ENCODE assay signal across 15 cellular contexts in genomic region chr20:59948212-59948611, GRCh38. TPM values are rescaled to one million over a fixed set of nuclear protein-coding genes. Genes with fewer than 3 reads are reported as not detected.
DNase-seq lines count a peak whose midpoint lies in the region; ATAC-seq lines count a peak whose summit lies in the region.
"Had no signal": no experiment of that assay in that cellular context is flagged by ENCODE, and none has a peak within 500 bp of the region (broad histone marks: within the 10 kb centered on the region; RNA-seq: fewer than 3 reads in every experiment).

No MANE protein-coding gene starts in this region.

- no peak for ATAC-seq in CD4-positive, CD25-positive, alpha-beta regulatory T cell (ENCODE audit: low read depth in 2 of 2)
- no peak for ATAC-seq in GM21447 (IDR thresholded peaks at IDR 0.05; ENCODE audit: unreplicated experiment)

- H3K4me3 ChIP-seq in CD4-positive, CD25-positive, alpha-beta regulatory T cell (ENCODE audit: low read depth, low read length), result peak overlapping the region; percentile 75
- no peak overlapping the region for H3K4me3 ChIP-seq in SK-N-MC
- H3K4me3 ChIP-seq in SJCRH30, result no peak overlapping the region
- H3K4me3 ChIP-seq: lung, transverse colon had no signal

- H3K9me3 ChIP-seq in CD4-positive, CD25-positive, alpha-beta regulatory T cell (ENCODE audit: control insufficient read depth in 2 of 2, low read length in 2 of 2), result no peaks in the 10 kb centered on the region
- H3K9me3 ChIP-seq in SK-N-MC (ENCODE audit: low read depth, low read length) (no peaks in the 10 kb centered on the region), SJCRH30 (replicated peaks) (no peaks in the 10 kb centered on the region)
- H3K9me3 ChIP-seq: transverse colon had no signal

- DNase-seq in AML-193 (lab: John Stamatoyannopoulos, UW) (peak; percentile 12 to 19), SK-N-MC (ENCODE audit: low read depth, low spot score) (no peak), epithelial cell of prostate (ENCODE audit: low read depth, low spot score) (no peak), SJCRH30 (no peak), DMS 273 treated with DMSO at 0.1 percent for 48 hours (lab: John Stamatoyannopoulos, UW) (no peak), NCI-H1436 treated with DMSO at 0.1 percent for 48 hours (lab: John Stamatoyannopoulos, UW) (no peak)
- DNase-seq in CD4-positive, CD25-positive, alpha-beta regulatory T cell, result no peak
- DNase-seq: activated gamma-delta T cell treated with Interleukin-2 at 50 U/mL for 16 hours; stimulated activated CD4-positive, alpha-beta T cell treated with anti-CD3 and anti-CD28 coated beads, Interleukin-1b, Interleukin-23, amount 100 ng/mL, for 48 hours; SW 1271; transverse colon had no signal

- peak overlapping the region; percentile 33 for H3K9ac ChIP-seq in SK-N-MC (ENCODE audit: insufficient read length)

- peaks cover 4% of the 10 kb centered on the region for H3K4me1 ChIP-seq in CD4-positive, CD25-positive, alpha-beta regulatory T cell (ENCODE audit: control insufficient read depth, insufficient read depth, low read length, poor library complexity, severe bottlenecking)
- no peaks in the 10 kb centered on the region for H3K4me1 ChIP-seq in SJCRH30

- H3K4me1 Mint-ChIP-seq in CD4-positive, CD25-positive, alpha-beta regulatory T cell, result peaks cover 14 to 39% (median 24%) of the 10 kb centered on the region in 4 donors

- H3K27ac Mint-ChIP-seq in CD4-positive, CD25-positive, alpha-beta regulatory T cell, result peak overlapping the region in 2 of 3 donors; percentile 15 to 59

- H3K27me3 ChIP-seq in CD4-positive, CD25-positive, alpha-beta regulatory T cell (ENCODE audit: control insufficient read depth, insufficient read depth, low read length), result no peaks in the 10 kb centered on the region
- no peaks in the 10 kb centered on the region for H3K27me3 ChIP-seq in SJCRH30
- H3K27me3 ChIP-seq: transverse colon had no signal

- H3K4me3 Mint-ChIP-seq in CD4-positive, CD25-positive, alpha-beta regulatory T cell, result no peak overlapping the region
- H3K4me3 Mint-ChIP-seq: neural crest cell had no signal

- no peaks in the 10 kb centered on the region for H3K27me3 Mint-ChIP-seq in CD4-positive, CD25-positive, alpha-beta regulatory T cell
- H3K27me3 Mint-ChIP-seq: effector memory CD8-positive, alpha-beta T cell had no signal

- peaks cover 9% of the 10 kb centered on the region for H3K36me3 Mint-ChIP-seq in CD4-positive, CD25-positive, alpha-beta regulatory T cell

- H3K9me3 Mint-ChIP-seq in CD4-positive, CD25-positive, alpha-beta regulatory T cell, result no peaks in the 10 kb centered on the region
- H3K9me3 Mint-ChIP-seq: effector memory CD8-positive, alpha-beta T cell; neural crest cell had no signal

- peak overlapping the region; percentile 60 for H3K27ac ChIP-seq in CD4-positive, CD25-positive, alpha-beta regulatory T cell (ENCODE audit: insufficient read depth, low read length, poor library complexity, severe bottlenecking)
- H3K27ac ChIP-seq in SK-N-MC, result no peak overlapping the region
- H3K27ac ChIP-seq in epithelial cell of prostate, result peak overlapping the region; percentile 13
- H3K27ac ChIP-seq in SJCRH30, result no peak overlapping the region
- H3K27ac ChIP-seq: transverse colon had no signal

- H3K36me3 ChIP-seq in CD4-positive, CD25-positive, alpha-beta regulatory T cell (ENCODE audit: control insufficient read depth, insufficient read depth, low read length), result peaks cover 22% of the 10 kb centered on the region
- H3K36me3 ChIP-seq in SK-N-MC (ENCODE audit: insufficient read depth, low read length) (peaks cover 30% of the 10 kb centered on the region), SJCRH30 (peaks cover 10% of the 10 kb centered on the region)

RNA-seq across cellular contexts. Expression of gene FAM217B, which starts 8.0 kb away (rescaled TPM):
- 15.8 TPM for total RNA-seq in CD4-positive, CD25-positive, alpha-beta regulatory T cell
- 10 to 100 TPM; 23.3 to 30.1 (median 25.9) TPM for polyA plus RNA-seq in CD4-positive, CD25-positive, alpha-beta regulatory T cell
- 24.2 and 24.7 TPM in 2 replicates for total RNA-seq in SJCRH30 (2014; rRNA removed; shearing (Covaris generic))

RNA-seq across cellular contexts. Expression of gene PPP1R3D, which starts 8.1 kb away (rescaled TPM):
- 5.3 TPM for total RNA-seq in CD4-positive, CD25-positive, alpha-beta regulatory T cell
- 1 to 10 TPM; 1.9 to 3.0 (median 2.1) TPM for polyA plus RNA-seq in CD4-positive, CD25-positive, alpha-beta regulatory T cell
- 4.4 and 4.7 TPM in 2 replicates for total RNA-seq in SJCRH30 (2014; rRNA removed; shearing (Covaris generic))

RNA-seq across cellular contexts. Expression of gene CDH26, which starts 10.0 kb away (rescaled TPM):
- total RNA-seq in CD4-positive, CD25-positive, alpha-beta regulatory T cell, result 1.0 TPM
- under 1 TPM in 2 of 4 donors, not detected in 2; 0.24 to 0.31 TPM for polyA plus RNA-seq in CD4-positive, CD25-positive, alpha-beta regulatory T cell
- 0.18 and 0.32 TPM in 2 replicates for total RNA-seq in SJCRH30 (2014; rRNA removed; shearing (Covaris generic))

RNA-seq across cellular contexts. Expression of gene SYCP2, which starts 14.8 kb away (rescaled TPM):
- 9.1 TPM for total RNA-seq in CD4-positive, CD25-positive, alpha-beta regulatory T cell
- 1 to 10 TPM in 3 of 4 donors, under 1 TPM in 1; 0.32 to 1.7 (median 1.1) TPM for polyA plus RNA-seq in CD4-positive, CD25-positive, alpha-beta regulatory T cell
- total RNA-seq in SJCRH30 (2014; rRNA removed; shearing (Covaris generic)), result 0.75 TPM in 1 of 2 replicates, not detected in the other

Comparison
In these comparisons a context has a peak if more than half of its experiments do, and no peak if none do; other contexts are left out.
1. DNase-seq: peak in AML-193 (2 of 2); none in CD4-positive, CD25-positive, alpha-beta regulatory T cell (0 of 3), SK-N-MC (single experiment), epithelial cell of prostate (single experiment), SJCRH30 (0 of 2), DMS 273 treated with DMSO at 0.1 percent for 48 hours (single experiment) and NCI-H1436 treated with DMSO at 0.1 percent for 48 hours (single experiment).
2. H3K27ac ChIP-seq: peak in CD4-positive, CD25-positive, alpha-beta regulatory T cell (single experiment) and epithelial cell of prostate (single experiment); none in SK-N-MC (single experiment) and SJCRH30 (single experiment).